In genomic region chr6:71345505-71345904, GRCh38 we compare ENCODE assay signal across 15 cellular contexts. TPM values are rescaled to one million over a fixed set of nuclear protein-coding genes. Genes with fewer than 3 reads are reported as not detected.
DNase-seq lines count a peak whose midpoint lies in the region; ATAC-seq and TF ChIP-seq lines count a peak whose summit lies in the region.
"Had no signal": no experiment of that assay in that cellular context is flagged by ENCODE, and none has a peak within 500 bp of the region (broad histone marks: within the 10 kb centered on the region; RNA-seq: fewer than 3 reads in every experiment).

No MANE protein-coding gene starts in this region.

- H3K9me3 ChIP-seq in psoas muscle: no peaks in the 10 kb centered on the region

- H3K36me3 ChIP-seq in psoas muscle (ENCODE audit: insufficient read depth in 1 of 2, low read depth in 1 of 2): no peaks in the 10 kb centered on the region

- WGBS in psoas muscle, 3 donors: 89 to 90% (median 90%) methylated on average over 3 of the region's 3 CpGs

- DNase-seq in NCI-H69 (lab: John Stamatoyannopoulos, UW) (peak; percentile 93), SK-N-DZ (ENCODE audit: low spot score) (peak; percentile 20), GOT3 (lab: John Stamatoyannopoulos, UW) (no peak), psoas muscle (no peak), SKM-1 treated with dmso at 0.1 percent for 144 hours (lab: John Stamatoyannopoulos, UW; ENCODE audit: unreplicated experiment) (no peak)
- DNase-seq in stimulated activated CD4-positive, alpha-beta T cell treated with anti-CD3 and anti-CD28 coated beads, Interleukin-4, amount 100 ng/mL, for 24 hours: no peak
- DNase-seq: Calu3; CD4-positive, alpha-beta memory T cell; COR-L47; DMS53; DMS79 treated with DMSO at 0.1 percent for 48 hours; GF-D8; H7 had no signal

- TF ChIP-seq CTCF in brain (conservative IDR thresholded peaks at IDR 0.05) (no peak), psoas muscle (IDR thresholded peaks at IDR 0.05) (no peak)

- no peaks in the 10 kb centered on the region for H3K36me3 Mint-ChIP-seq in brain
- H3K36me3 Mint-ChIP-seq: CD4-positive, alpha-beta memory T cell had no signal

- H3K4me3 ChIP-seq in psoas muscle: no peak overlapping the region

- no peak for ATAC-seq in psoas muscle
- ATAC-seq: HCT116 had no signal

- peaks cover 7% of the 10 kb centered on the region for H3K4me1 ChIP-seq in psoas muscle

- H3K4me1 Mint-ChIP-seq in brain: peaks cover 35% of the 10 kb centered on the region

- H3K27ac ChIP-seq in psoas muscle: no peak overlapping the region

- no peaks in the 10 kb centered on the region for H3K27me3 Mint-ChIP-seq in brain

- no peaks in the 10 kb centered on the region for H3K27me3 ChIP-seq in psoas muscle (ENCODE audit: insufficient read depth in 3 of 3, low read length in 2 of 3)

- peak overlapping the region in 4 of 5 experiments; percentile 36 to 82 (median 78) for H3K27ac Mint-ChIP-seq in brain
- H3K27ac Mint-ChIP-seq: CD4-positive, alpha-beta memory T cell had no signal

- intact Hi-C loops in psoas muscle (cut with DNase I): loop anchor here (5.0 to 10.0 kb wide), 2 partner anchors 151 to 153 kb away; no protein-coding TSS in a partner anchor

- peaks cover 0 to 4% (median 0%) of the 10 kb centered on the region in 5 experiments for H3K9me3 Mint-ChIP-seq in brain
- H3K9me3 Mint-ChIP-seq: CD4-positive, alpha-beta memory T cell had no signal

- H3K4me3 Mint-ChIP-seq in brain: peak overlapping the region in 1 of 5 experiments; percentile 49
- H3K4me3 Mint-ChIP-seq: CD4-positive, alpha-beta memory T cell had no signal

RNA-seq across cellular contexts. Expression of gene OGFRL1, which starts 56.9 kb away (rescaled TPM):
- polyA plus RNA-seq in SK-N-DZ (2014; cell fraction: cytosol; rRNA removed): 3.3 and 3.4 TPM in 2 replicates
- 1.8 and 2.1 TPM in 2 replicates for polyA plus RNA-seq in SK-N-DZ (2014; cell fraction: nucleus; rRNA removed)
- 5.1 TPM for polyA plus RNA-seq in brain (ENCODE audit: insufficient read depth, low read depth, low replicate concordance)
- 1 to 10 TPM; 5.8 to 7.7 (median 7.1) TPM for total RNA-seq in psoas muscle
- 1 to 10 TPM; 2.0 to 4.3 (median 2.4) TPM for polyA plus RNA-seq in psoas muscle

Comparison
In these comparisons a context has a peak if more than half of its experiments do, and no peak if none do; other contexts are left out.
1. DNase-seq: peak in NCI-H69 (single experiment) and SK-N-DZ (single experiment); none in stimulated activated CD4-positive, alpha-beta T cell treated with anti-CD3 and anti-CD28 coated beads, Interleukin-4, amount 100 ng/mL, for 24 hours (single experiment), GOT3 (single experiment), psoas muscle (0 of 2) and SKM-1 treated with dmso at 0.1 percent for 144 hours (single experiment).